Comparison of ENCODE assay signal across 19 cellular contexts in genomic region chr16:72122916-72123315, GRCh38. TPM values are rescaled to one million over a fixed set of nuclear protein-coding genes. Genes with fewer than 3 reads are reported as not detected.
DNase-seq lines count a peak whose midpoint lies in the region; ATAC-seq and TF ChIP-seq lines count a peak whose summit lies in the region.
"Had no signal": no experiment of that assay in that cellular context is flagged by ENCODE, and none has a peak within 500 bp of the region (broad histone marks: within the 10 kb centered on the region; RNA-seq: fewer than 3 reads in every experiment).

No MANE protein-coding gene starts in this region.

- H3K36me3 ChIP-seq in right atrium auricular region (no peaks in the 10 kb centered on the region), Karpas-422 (ENCODE audit: insufficient read depth, low read length) (no peaks in the 10 kb centered on the region), colonic mucosa (no peaks in the 10 kb centered on the region)
- H3K36me3 ChIP-seq: BLaER1 had no signal

- no peaks in the 10 kb centered on the region for H3K9me3 ChIP-seq in right atrium auricular region
- H3K9me3 ChIP-seq in Karpas-422 (ENCODE audit: low read length): no peaks in the 10 kb centered on the region
- H3K9me3 ChIP-seq in colonic mucosa: no peaks in the 10 kb centered on the region
- H3K9me3 ChIP-seq: BLaER1, Caco-2 had no signal

- no peaks in the 10 kb centered on the region for H3K4me1 Mint-ChIP-seq in stimulated activated effector memory CD8-positive, alpha-beta T cell treated with anti-CD3 and anti-CD28 coated beads, Interleukin-12 subunit alpha, Interleukin-12 subunit beta, amount 100 ng/mL, for 72 hours
- H3K4me1 Mint-ChIP-seq: B cell had no signal

- no peak overlapping the region for H3K4me3 Mint-ChIP-seq in stimulated activated effector memory CD8-positive, alpha-beta T cell treated with anti-CD3 and anti-CD28 coated beads, Interleukin-12 subunit alpha, Interleukin-12 subunit beta, amount 100 ng/mL, for 72 hours
- H3K4me3 Mint-ChIP-seq: B cell; CD4-positive, CD25-positive, alpha-beta regulatory T cell; CD8-positive, alpha-beta T cell had no signal

- H3K4me1 ChIP-seq in right atrium auricular region: peaks cover 0 to 8% of the 10 kb centered on the region in 2 donors
- no peaks in the 10 kb centered on the region for H3K4me1 ChIP-seq in Karpas-422 (ENCODE audit: low read length)
- no peaks in the 10 kb centered on the region for H3K4me1 ChIP-seq in colonic mucosa

- no peaks in the 10 kb centered on the region for H3K9me2 ChIP-seq in Karpas-422 (replicated peaks; ENCODE audit: insufficient read depth, low read length)

- intact Hi-C loops in left ventricle myocardium superior (cut with micrococcal nuclease) (no loop called here), colonic mucosa (cut with DNase I) (loop anchor here (10.0 kb wide), 2 partner anchors 122 to 282 kb away; no protein-coding TSS in a partner anchor)

- H4K20me1 ChIP-seq in Karpas-422 (ENCODE audit: insufficient read depth, low read depth, low read length): no peaks in the 10 kb centered on the region
- H4K20me1 ChIP-seq: BLaER1 had no signal

- H3K27me3 ChIP-seq in right atrium auricular region (no peaks in the 10 kb centered on the region), Karpas-422 (ENCODE audit: low read length) (no peaks in the 10 kb centered on the region), colonic mucosa (no peaks in the 10 kb centered on the region)
- H3K27me3 ChIP-seq: BLaER1 had no signal

- no peaks in the 10 kb centered on the region for H3K36me3 Mint-ChIP-seq in stimulated activated effector memory CD8-positive, alpha-beta T cell treated with anti-CD3 and anti-CD28 coated beads, Interleukin-12 subunit alpha, Interleukin-12 subunit beta, amount 100 ng/mL, for 72 hours
- H3K36me3 Mint-ChIP-seq: CD4-positive, CD25-positive, alpha-beta regulatory T cell; CD8-positive, alpha-beta T cell had no signal

- TF ChIP-seq CTCF in right atrium auricular region (IDR thresholded peaks at IDR 0.05) (no peak), colonic mucosa (IDR thresholded peaks at IDR 0.05) (no peak)

- H3K9ac ChIP-seq in Karpas-422 (ENCODE audit: low read length): no peak overlapping the region
- H3K9ac ChIP-seq in colonic mucosa (ENCODE audit: low read depth in 2 of 2, low read length in 2 of 2): no peak overlapping the region
- H3K9ac ChIP-seq: BLaER1, GM23248 had no signal

- H2AFZ ChIP-seq in Karpas-422 (ENCODE audit: low read length): no peak overlapping the region
- H2AFZ ChIP-seq: GM23248 had no signal

- H3K27ac Mint-ChIP-seq in stimulated activated effector memory CD8-positive, alpha-beta T cell treated with anti-CD3 and anti-CD28 coated beads, Interleukin-12 subunit alpha, Interleukin-12 subunit beta, amount 100 ng/mL, for 72 hours: peak overlapping the region; percentile 63
- H3K27ac Mint-ChIP-seq: B cell; CD4-positive, CD25-positive, alpha-beta regulatory T cell; CD8-positive, alpha-beta T cell had no signal

- no peaks in the 10 kb centered on the region for H3K79me2 ChIP-seq in Karpas-422 (ENCODE audit: low read length)

- peak; percentile 49 for DNase-seq in right atrium auricular region (ENCODE audit: low spot score)
- no peak for DNase-seq in left ventricle myocardium superior
- peak; percentile 4 for DNase-seq in iPS-NIHi7 (ENCODE audit: extremely low spot score)
- DNase-seq in stimulated activated effector memory CD8-positive, alpha-beta T cell treated with anti-CD3 and anti-CD28 coated beads, Interleukin-12 subunit alpha, Interleukin-12 subunit beta, amount 100 ng/mL, for 72 hours (ENCODE audit: low spot score in 2 of 2): no peak
- no peak for DNase-seq in cerebellar cortex (ENCODE audit: low spot score)
- DNase-seq in Karpas-422: no peak
- no peak for DNase-seq in colonic mucosa
- DNase-seq: Caco-2; CD4-positive, CD25-positive, alpha-beta regulatory T cell; DMS153; DND-41; GM23248; H7; HCEC 1CT had no signal

- no peaks in the 10 kb centered on the region for H3K9me3 Mint-ChIP-seq in stimulated activated effector memory CD8-positive, alpha-beta T cell treated with anti-CD3 and anti-CD28 coated beads, Interleukin-12 subunit alpha, Interleukin-12 subunit beta, amount 100 ng/mL, for 72 hours
- H3K9me3 Mint-ChIP-seq: CD4-positive, CD25-positive, alpha-beta regulatory T cell; CD8-positive, alpha-beta T cell had no signal

- ATAC-seq in left ventricle myocardium superior: no peak
- ATAC-seq in stimulated activated effector memory CD8-positive, alpha-beta T cell treated with anti-CD3 and anti-CD28 coated beads, Interleukin-12 subunit alpha, Interleukin-12 subunit beta, amount 100 ng/mL, for 72 hours: no peak
- ATAC-seq: CD8-positive, alpha-beta T cell had no signal

- H3K4me3 ChIP-seq in right atrium auricular region (no peak overlapping the region), Karpas-422 (ENCODE audit: low read length) (no peak overlapping the region), colonic mucosa (no peak overlapping the region)
- H3K4me3 ChIP-seq: BLaER1, GM23248 had no signal

- no peak overlapping the region for H3K27ac ChIP-seq in right atrium auricular region
- H3K27ac ChIP-seq in Karpas-422 (ENCODE audit: low read length): no peak overlapping the region
- H3K27ac ChIP-seq in colonic mucosa: no peak overlapping the region
- H3K27ac ChIP-seq: BLaER1, C4-2B, GM23248 had no signal

- H3K4me2 ChIP-seq in Karpas-422 (ENCODE audit: low read depth, low read length, poor library complexity, severe bottlenecking): no peak overlapping the region
- H3K4me2 ChIP-seq: BLaER1 had no signal

RNA-seq across cellular contexts. Expression of gene DHX38, which starts 29.3 kb away (rescaled TPM):
- total RNA-seq in right atrium auricular region (10 to 100 TPM; 34.4 to 41.6 TPM), left ventricle myocardium superior (43.1 TPM), colonic mucosa (10 to 100 TPM; 41.7 to 79.3 TPM)
- 32.3 and 57.4 TPM in 2 replicates for total RNA-seq in Karpas-422 (2014; rRNA removed; shearing (Covaris generic); ENCODE audit: low replicate concordance)

RNA-seq across cellular contexts. Expression of gene TXNL4B, which starts 29.5 kb away (rescaled TPM):
- total RNA-seq in right atrium auricular region: 1 to 10 TPM; 3.9 to 7.0 TPM
- 5.4 TPM for total RNA-seq in left ventricle myocardium superior
- total RNA-seq in Karpas-422 (2014; rRNA removed; shearing (Covaris generic); ENCODE audit: low replicate concordance): 11.7 and 15.2 TPM in 2 replicates
- 10 to 100 TPM; 10.1 to 13.7 TPM for total RNA-seq in colonic mucosa

RNA-seq across cellular contexts. Expression of gene PMFBP1, which starts 49.0 kb away (rescaled TPM):
- 1 to 10 TPM in 1 of 2 donors, not detected in 1; 2.0 TPM for total RNA-seq in right atrium auricular region
- not detected for total RNA-seq in left ventricle myocardium superior
- 0.56 and 1.4 TPM in 2 replicates for total RNA-seq in Karpas-422 (2014; rRNA removed; shearing (Covaris generic); ENCODE audit: low replicate concordance)
- total RNA-seq in colonic mucosa: 1 to 10 TPM; 3.7 to 4.9 TPM
- total RNA-seq: GM23248 had no signal

RNA-seq across cellular contexts. Expression of gene HPR, which starts 59.9 kb away (rescaled TPM):
- total RNA-seq in right atrium auricular region (10 to 100 TPM; 16.1 to 25.4 TPM), left ventricle myocardium superior (94.9 TPM), colonic mucosa (under 1 TPM in 1 of 2 donors, not detected in 1; 0.69 TPM)
- total RNA-seq in Karpas-422 (2014; rRNA removed; shearing (Covaris generic); ENCODE audit: low replicate concordance): not detected in 2 replicates
- total RNA-seq: B cell; Caco-2; CD4-positive, CD25-positive, alpha-beta regulatory T cell; CD8-positive, alpha-beta T cell; GM23248; H1; H7 had no signal

Comparison
In these comparisons a context has a peak if more than half of its experiments do, and no peak if none do; other contexts are left out.
1. DNase-seq: peak in right atrium auricular region (single experiment) and iPS-NIHi7 (single experiment); none in left ventricle myocardium superior (single experiment), stimulated activated effector memory CD8-positive, alpha-beta T cell treated with anti-CD3 and anti-CD28 coated beads, Interleukin-12 subunit alpha, Interleukin-12 subunit beta, amount 100 ng/mL, for 72 hours (0 of 2), cerebellar cortex (single experiment), Karpas-422 (single experiment) and colonic mucosa (single experiment).